In the genomic region with DNA sequence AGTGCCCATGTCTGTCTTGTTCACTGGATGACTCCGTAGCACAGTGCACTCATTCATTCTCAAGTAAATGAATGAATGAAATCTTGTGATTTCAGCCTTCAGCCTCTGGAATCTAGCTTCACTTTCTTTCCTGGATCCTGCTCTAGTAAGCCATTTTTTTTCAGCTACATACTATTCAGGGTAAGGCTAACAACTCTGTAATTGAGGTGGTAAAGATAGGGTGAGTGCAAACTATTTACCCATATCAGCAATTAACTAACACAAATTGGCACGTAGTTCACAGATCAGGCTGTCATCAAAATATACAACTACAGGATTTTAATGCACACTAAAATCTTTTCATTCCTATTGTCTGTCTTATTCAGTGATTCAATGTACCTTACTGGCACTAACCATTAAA, we compare ENCODE assay signal across 1 cellular context.
A peak's percentile ranks its signal among the peaks of the same experiment; 100 is the strongest.
TF ChIP-seq lines count a peak whose summit lies in the region.

No MANE protein-coding gene starts in this region.

TF ChIP-seq in GM12878, 131 proteins besides CTCF, POLR2A, EP300 and RAD21:
- TF ChIP-seq ZNF24 (IDR thresholded peaks at IDR 0.05) = peak; percentile 52; the same call in 1 of the 2 replicates
- TF ChIP-seq RELA (IDR thresholded peaks at IDR 0.05; ENCODE audit: borderline replicate concordance, partially characterized antibody) = no peak
